23 cellular contexts compared by ENCODE assay signal in genomic region chr14:98290596-98290995, GRCh38.
A peak's percentile ranks its signal among the peaks of the same experiment; 100 is the strongest.
DNase-seq lines count a peak whose midpoint lies in the region; ATAC-seq and TF ChIP-seq lines count a peak whose summit lies in the region.
"Had no signal": no experiment of that assay in that cellular context is flagged by ENCODE, and none has a peak within 500 bp of the region (broad histone marks: within the 10 kb centered on the region; RNA-seq: fewer than 3 reads in every experiment).

No MANE protein-coding gene starts in this region.

- peaks cover 4% of the 10 kb centered on the region for H3K4me1 Mint-ChIP-seq in activated T-cell treated with anti-CD3 and anti-CD28 coated beads, Interleukin-2, amount 50 U/mL, for 4 hours (ENCODE audit: low read depth)
- H3K4me1 Mint-ChIP-seq: activated B cell treated with CpG ODN at 0.5 μM for 24 hours, IgD-negative memory B cell, mesothelial cell of epicardium, nephron progenitor cell had no signal

- no peaks in the 10 kb centered on the region for H3K9me3 ChIP-seq in RWPE2 (ENCODE audit: severe bottlenecking)
- H3K9me3 ChIP-seq: sigmoid colon, vagina had no signal

- no peak overlapping the region for H3K4me3 Mint-ChIP-seq in activated T-cell treated with anti-CD3 and anti-CD28 coated beads, Interleukin-2, amount 50 U/mL, for 4 hours
- H3K4me3 Mint-ChIP-seq: activated B cell treated with CpG ODN at 0.5 μM for 24 hours; activated naive CD8-positive, alpha-beta T cell treated with anti-CD3 and anti-CD28 coated beads, Interleukin-2, amount 10 ng/mL, durations not matched to agents 7 days and 5 days; CD8-positive, alpha-beta T cell; IgD-negative memory B cell; mesothelial cell of epicardium; nephron progenitor cell; T-helper 2 cell treated with Interferon-gamma antibody and Interleukin-4, amounts not matched to agents 5 μg/mL and 100 μg/mL, for 36 hours had no signal

- ATAC-seq in activated T-cell treated with anti-CD3 and anti-CD28 coated beads, Interleukin-2, amount 50 U/mL, for 4 hours: peak; percentile 69 to 82
- peak; percentile 96 for ATAC-seq in RWPE2 (ENCODE audit: low read depth)
- peak; percentile 99 for ATAC-seq in foreskin keratinocyte
- ATAC-seq in HG02588 (IDR thresholded peaks at IDR 0.05; ENCODE audit: unreplicated experiment): no peak
- ATAC-seq: CD8-positive, alpha-beta T cell; HCT116; left colon had no signal

- in situ Hi-C loops in brain microvascular endothelial cell (cut with HindIII; ENCODE audit: low pct_ligation_motif_present, low sequenced_read_pairs): no loop called here

- H3K27me3 Mint-ChIP-seq in activated T-cell treated with anti-CD3 and anti-CD28 coated beads, Interleukin-2, amount 50 U/mL, for 4 hours (ENCODE audit: low read depth): no peaks in the 10 kb centered on the region
- H3K27me3 Mint-ChIP-seq: activated B cell treated with CpG ODN at 0.5 μM for 24 hours, IgD-negative memory B cell had no signal

- DNase-seq in activated T-cell treated with anti-CD3 and anti-CD28 coated beads, Interleukin-2, amount 50 U/mL, for 4 hours: no peak
- no peak for DNase-seq in activated T-cell treated with anti-CD3 and anti-CD28 coated beads, Interleukin-2, amount 50 U/mL, for 1 hour
- DNase-seq in RWPE2 (ENCODE audit: low spot score): no peak
- peak; percentile 66 to 85 for DNase-seq in foreskin keratinocyte
- peak; percentile 1 to 4 for DNase-seq in stimulated activated CD8-positive, alpha-beta memory T cell treated with anti-CD3 and anti-CD28 coated beads, Interleukin-7, amount 100 ng/mL, for 4 hours (ENCODE audit: low read depth in 2 of 2)
- no peak for DNase-seq in brain microvascular endothelial cell
- DNase-seq in AML-193 (lab: John Stamatoyannopoulos, UW): no peak
- DNase-seq: activated B cell treated with CpG ODN at 0.5 μM for 24 hours; activated naive CD8-positive, alpha-beta T cell treated with anti-CD3 and anti-CD28 coated beads, Interleukin-2, amount 10 ng/mL, durations not matched to agents 7 days and 5 days; CD8-positive, alpha-beta T cell; DMS79; foreskin fibroblast; left colon; MM.1S; NCI-H748 treated with DMSO at 0.1 percent for 48 hours; nephron progenitor cell; sigmoid colon had no signal

- peaks cover 12% of the 10 kb centered on the region for H3K4me1 ChIP-seq in RWPE2 (ENCODE audit: insufficient read depth, poor library complexity, severe bottlenecking)
- peaks cover 17% of the 10 kb centered on the region for H3K4me1 ChIP-seq in foreskin keratinocyte
- H3K4me1 ChIP-seq: sigmoid colon, vagina had no signal

- TF ChIP-seq CTCF in RWPE2 (IDR thresholded peaks at IDR 0.05; ENCODE audit: poor library complexity, severe bottlenecking) (no peak), foreskin keratinocyte (conservative IDR thresholded peaks at IDR 0.05) (no peak), brain microvascular endothelial cell (IDR thresholded peaks at IDR 0.05; ENCODE audit: low read depth, low read length, missing control alignments) (no peak)

- no peaks in the 10 kb centered on the region for H3K9me3 Mint-ChIP-seq in activated T-cell treated with anti-CD3 and anti-CD28 coated beads, Interleukin-2, amount 50 U/mL, for 4 hours
- H3K9me3 Mint-ChIP-seq: CD8-positive, alpha-beta T cell had no signal

- H3K4me3 ChIP-seq in RWPE2 (ENCODE audit: severe bottlenecking) (no peak overlapping the region), brain microvascular endothelial cell (ENCODE audit: low read depth, low read length) (no peak overlapping the region)
- H3K4me3 ChIP-seq: sigmoid colon, vagina had no signal

- no peaks in the 10 kb centered on the region for H3K36me3 Mint-ChIP-seq in activated T-cell treated with anti-CD3 and anti-CD28 coated beads, Interleukin-2, amount 50 U/mL, for 4 hours (ENCODE audit: insufficient read depth)
- H3K36me3 Mint-ChIP-seq: CD8-positive, alpha-beta T cell; IgD-negative memory B cell; mesothelial cell of epicardium had no signal

- H3K27ac ChIP-seq in RWPE2 (ENCODE audit: poor library complexity, severe bottlenecking) (no peak overlapping the region), foreskin keratinocyte (peak overlapping the region; percentile 60), brain microvascular endothelial cell (no peak overlapping the region)
- H3K27ac ChIP-seq: sigmoid colon, vagina had no signal

- no peaks in the 10 kb centered on the region for H3K36me3 ChIP-seq in RWPE2 (ENCODE audit: low read depth)
- no peaks in the 10 kb centered on the region for H3K36me3 ChIP-seq in brain microvascular endothelial cell (replicated peaks)
- H3K36me3 ChIP-seq: sigmoid colon, vagina had no signal

- no peaks in the 10 kb centered on the region for H3K27me3 ChIP-seq in RWPE2 (ENCODE audit: insufficient read depth, poor library complexity, severe bottlenecking)
- H3K27me3 ChIP-seq in foreskin keratinocyte: no peaks in the 10 kb centered on the region
- no peaks in the 10 kb centered on the region for H3K27me3 ChIP-seq in brain microvascular endothelial cell (replicated peaks)
- H3K27me3 ChIP-seq: sigmoid colon, vagina had no signal

Comparison
In these comparisons a context has a peak if more than half of its experiments do, and no peak if none do; other contexts are left out.
1. DNase-seq: peak in foreskin keratinocyte (2 of 2) and stimulated activated CD8-positive, alpha-beta memory T cell treated with anti-CD3 and anti-CD28 coated beads, Interleukin-7, amount 100 ng/mL, for 4 hours (2 of 2); none in activated T-cell treated with anti-CD3 and anti-CD28 coated beads, Interleukin-2, amount 50 U/mL, for 4 hours (single experiment), activated T-cell treated with anti-CD3 and anti-CD28 coated beads, Interleukin-2, amount 50 U/mL, for 1 hour (single experiment), RWPE2 (single experiment), brain microvascular endothelial cell (single experiment) and AML-193 (0 of 2).